Comparison of ENCODE assay signal across 35 cellular contexts in genomic region chr4:174170091-174170490, GRCh38.
"Had no signal": no experiment of that assay in that cellular context is flagged by ENCODE, and none has a peak within 500 bp of the region (broad histone marks: within the 10 kb centered on the region; RNA-seq: fewer than 3 reads in every experiment).

No MANE protein-coding gene starts in this region.

- H3K27me3 ChIP-seq: MG63 had no signal

- H3K36me3 ChIP-seq: MG63 had no signal

- H3K9ac ChIP-seq: KMS-11 had no signal

- DNase-seq: Karpas-422, Kasumi-1, MG63, MM.1S, MV-4-11, NCI-H1048, NCI-H1092, NCI-H1092 treated with DMSO at 0.1 percent for 48 hours, NCI-H1105, NCI-H1105 treated with DMSO at 0.1 percent for 48 hours, NCI-H1417, NCI-H1417 treated with DMSO at 0.1 percent for 48 hours, NCI-H1436, NCI-H1436 treated with DMSO at 0.1 percent for 48 hours, NCI-H146, NCI-H1694, NCI-H1694 treated with DMSO at 0.1 percent for 48 hours, NCI-H187, NCI-H187 treated with DMSO at 0.1 percent for 48 hours, NCI-H1930, NCI-H2029, NCI-H2081, NCI-H2081 treated with DMSO at 0.1 percent for 48 hours, NCI-H2107, NCI-H2171, NCI-H2171 treated with DMSO at 0.1 percent for 48 hours, NCI-H2227 treated with DMSO at 0.1 percent for 48 hours, NCI-H226, NCI-H345, NCI-H446, NCI-H446 treated with DMSO at 0.1 percent for 48 hours, NCI-H510A, NCI-H510A treated with DMSO at 0.1 percent for 48 hours, NCI-H524 had no signal

- H3K9me3 ChIP-seq: MG63 had no signal

- H3K4me3 ChIP-seq: MG63 had no signal

- H3K27ac ChIP-seq: KMS-11 had no signal

- H3K4me2 ChIP-seq: KMS-11 had no signal
